Comparison of ENCODE assay signal across 8 cellular contexts in genomic region chr11:59680287-59681154, GRCh38. TPM values are rescaled to one million over a fixed set of nuclear protein-coding genes. Genes with fewer than 3 reads are reported as not detected.
DNase-seq lines count a peak whose midpoint lies in the region; TF ChIP-seq lines count a peak whose summit lies in the region.

No MANE protein-coding gene starts in this region.

- H3K27me3 ChIP-seq in HL-60 (ENCODE audit: insufficient read depth, poor library complexity, severe bottlenecking) (no peaks in the 10 kb centered on the region), OCI-LY1 (ENCODE audit: insufficient read depth, low read length) (no peaks in the 10 kb centered on the region), uterus (no peaks in the 10 kb centered on the region)

- no peaks in the 10 kb centered on the region for H3F3A ChIP-seq in OCI-LY1 (ENCODE audit: insufficient read depth, low read length)

- peaks cover 8% of the 10 kb centered on the region for H3K9me3 Mint-ChIP-seq in osteocyte (ENCODE audit: unreplicated experiment)

- DNase-seq in DMS153 (lab: John Stamatoyannopoulos, UW) (peak; percentile 51), GM20000 (ENCODE audit: low spot score) (peak; percentile 69), HL-60 (ENCODE audit: low read depth in 1 of 2, low spot score in 1 of 2) (peak in 1 of 2 experiments; percentile 80), fibroblast of peridontal ligament (ENCODE audit: extremely low read depth) (peak; percentile 86), osteocyte (ENCODE audit: extremely low spot score, unreplicated experiment) (no peak), uterus (peak; percentile 46 to 59)
- DNase-seq in activated T-cell treated with anti-CD3 and anti-CD28 coated beads, Interleukin-2, amount 50 U/mL, for 1 hour: peak; percentile 56

- H3K4me2 ChIP-seq in OCI-LY1 (ENCODE audit: low read length): no peak overlapping the region

- no peak overlapping the region for H2AFZ ChIP-seq in OCI-LY1 (ENCODE audit: low read length)

- intact Hi-C loops in uterus (cut with DNase I; ENCODE audit: low total_unique reads): no loop called here

- H3K9me2 ChIP-seq in OCI-LY1 (ENCODE audit: low read depth, low read length): no peaks in the 10 kb centered on the region

- H3K4me1 ChIP-seq in OCI-LY1 (ENCODE audit: insufficient read depth, low read length, severe bottlenecking) (no peaks in the 10 kb centered on the region), uterus (no peaks in the 10 kb centered on the region)

- H3K36me3 Mint-ChIP-seq in osteocyte (ENCODE audit: unreplicated experiment): no peaks in the 10 kb centered on the region

- H3K27ac Mint-ChIP-seq in osteocyte (ENCODE audit: unreplicated experiment): no peak overlapping the region

- no peaks in the 10 kb centered on the region for H4K20me1 ChIP-seq in OCI-LY1 (ENCODE audit: insufficient read depth, low read length)

- no peak overlapping the region for H3K4me3 Mint-ChIP-seq in osteocyte (ENCODE audit: unreplicated experiment)

- no peaks in the 10 kb centered on the region for H3K4me1 Mint-ChIP-seq in osteocyte (ENCODE audit: unreplicated experiment)

- H3K27me3 Mint-ChIP-seq in osteocyte (ENCODE audit: unreplicated experiment): peaks cover 35% of the 10 kb centered on the region

- H3K36me3 ChIP-seq in OCI-LY1 (ENCODE audit: insufficient read depth, low read length): no peaks in the 10 kb centered on the region
- no peaks in the 10 kb centered on the region for H3K36me3 ChIP-seq in uterus

- H3K27ac ChIP-seq in HL-60 (replicated peaks) (no peak overlapping the region), OCI-LY1 (ENCODE audit: low read depth, low read length, poor library complexity, severe bottlenecking) (no peak overlapping the region), uterus (no peak overlapping the region)

- TF ChIP-seq CTCF in GM20000 (IDR thresholded peaks at IDR 0.05; ENCODE audit: extremely low read depth, missing control alignments) (peak; percentile 86), HL-60 (IDR thresholded peaks at IDR 0.05; ENCODE audit: insufficient read depth, low read length) (peak; percentile 84), OCI-LY1 (IDR thresholded peaks at IDR 0.05; ENCODE audit: low read length) (peak; percentile 88), osteocyte (IDR thresholded peaks at IDR 0.05) (peak; percentile 83), uterus (IDR thresholded peaks at IDR 0.05) (peak; percentile 53 to 68 (median 57))

- no peaks in the 10 kb centered on the region for H3K79me2 ChIP-seq in OCI-LY1 (ENCODE audit: insufficient read depth, low read length)

- TF ChIP-seq POLR2A in uterus (IDR thresholded peaks at IDR 0.05): no peak

- H3K9me3 ChIP-seq in OCI-LY1 (ENCODE audit: low read length) (no peaks in the 10 kb centered on the region), uterus (no peaks in the 10 kb centered on the region)

- H3K4me3 ChIP-seq in HL-60 (replicated peaks; ENCODE audit: insufficient read depth, low read length) (no peak overlapping the region), OCI-LY1 (ENCODE audit: low read depth, low read length, poor library complexity, severe bottlenecking) (no peak overlapping the region), uterus (no peak overlapping the region)

- no peak overlapping the region for H3K9ac ChIP-seq in OCI-LY1 (ENCODE audit: low read length)

RNA-seq across cellular contexts. Expression of gene PATL1, which starts 11.7 kb away (rescaled TPM):
- total RNA-seq in osteocyte (39.3 and 40.0 TPM in 2 replicates), uterus (10 to 100 TPM in 2 of 4 donors, 1 to 10 TPM in 2; 3.5 to 43.0 (median 17.3) TPM)

RNA-seq across cellular contexts. Expression of gene OR10V1, which starts 33.1 kb away (rescaled TPM):
- total RNA-seq in osteocyte: not detected in 2 replicates
- not detected for total RNA-seq in uterus
